In genomic region chr11:75342966-75343870, GRCh38 we compare ENCODE assay signal across 8 cellular contexts. TPM values are rescaled to one million over a fixed set of nuclear protein-coding genes. Genes with fewer than 3 reads are reported as not detected.
DNase-seq lines count a peak whose midpoint lies in the region; ATAC-seq and TF ChIP-seq lines count a peak whose summit lies in the region.

No MANE protein-coding gene starts in this region.

- H3K27me3 Mint-ChIP-seq in CD8-positive, alpha-beta T cell (ENCODE audit: low read depth): no peaks in the 10 kb centered on the region
- no peaks in the 10 kb centered on the region for H3K27me3 Mint-ChIP-seq in activated naive CD8-positive, alpha-beta T cell treated with anti-CD3 and anti-CD28 coated beads for 36 hours

- peaks cover 2% of the 10 kb centered on the region for H3K36me3 Mint-ChIP-seq in CD8-positive, alpha-beta T cell
- H3K36me3 Mint-ChIP-seq in activated naive CD8-positive, alpha-beta T cell treated with anti-CD3 and anti-CD28 coated beads for 36 hours: no peaks in the 10 kb centered on the region

- POLR2A ChIA-PET in CD8-positive, alpha-beta T cell (lab: Charles Lee): interaction anchor here (0.6 to 4.6 kb wide), 3 partner anchors 9 to 200 kb away, joined by 3 to 47 read pairs (median 22); partner anchors contain the start of gene ARRB1

- ATAC-seq in CD8-positive, alpha-beta T cell: no peak
- no peak for ATAC-seq in GM21367 (IDR thresholded peaks at IDR 0.05; ENCODE audit: unreplicated experiment)

- no peaks in the 10 kb centered on the region for H3K9me3 Mint-ChIP-seq in CD8-positive, alpha-beta T cell
- no peaks in the 10 kb centered on the region for H3K9me3 Mint-ChIP-seq in activated naive CD8-positive, alpha-beta T cell treated with anti-CD3 and anti-CD28 coated beads for 36 hours

- H3K27ac ChIP-seq in CD8-positive, alpha-beta T cell (ENCODE audit: low read depth, low read length): no peak overlapping the region
- peak overlapping the region; percentile 29 for H3K27ac ChIP-seq in mesodermal cell (ENCODE audit: low read depth, low read length, severe bottlenecking)

- no peaks in the 10 kb centered on the region for H3K27me3 ChIP-seq in CD8-positive, alpha-beta T cell (ENCODE audit: insufficient read depth, low read length)

- peaks cover 97% of the 10 kb centered on the region for H3K4me1 Mint-ChIP-seq in CD8-positive, alpha-beta T cell (ENCODE audit: low read depth)
- peaks cover 91% of the 10 kb centered on the region for H3K4me1 Mint-ChIP-seq in activated naive CD8-positive, alpha-beta T cell treated with anti-CD3 and anti-CD28 coated beads for 36 hours

- TF ChIP-seq CTCF in CD8-positive, alpha-beta T cell (IDR thresholded peaks at IDR 0.05): no peak

- peaks cover 98% of the 10 kb centered on the region for H3K4me1 ChIP-seq in CD8-positive, alpha-beta T cell (ENCODE audit: insufficient read depth, low read length)
- peaks cover 73% of the 10 kb centered on the region for H3K4me1 ChIP-seq in mesodermal cell (ENCODE audit: control insufficient read depth, insufficient read depth, low read length, poor library complexity, severe bottlenecking)

- no peak overlapping the region for H3K4me3 ChIP-seq in CD8-positive, alpha-beta T cell (ENCODE audit: low read depth, low read length)
- no peak overlapping the region for H3K4me3 ChIP-seq in mesodermal cell (ENCODE audit: extremely low read depth, insufficient read depth, low read length, poor library complexity, severe bottlenecking)

- 80 to 84% methylated on average over 10 to 11 of the region's 12 CpGs for WGBS in mesodermal cell (ENCODE audit: insufficient coverage in 2 of 2), 2 experiments

- intact Hi-C loops in CD8-positive, alpha-beta T cell (cut with DNase I, micrococcal nuclease): no loop called here

- DNase-seq in CD8-positive, alpha-beta T cell: no peak
- peak; percentile 55 for DNase-seq in M059J (ENCODE audit: low read depth)
- DNase-seq in activated naive CD8-positive, alpha-beta T cell treated with anti-CD3 and anti-CD28 coated beads for 36 hours: no peak
- no peak for DNase-seq in NCI-H2081 treated with DMSO at 0.1 percent for 48 hours (lab: John Stamatoyannopoulos, UW)
- DNase-seq in SW 1271 (lab: John Stamatoyannopoulos, UW): no peak
- DNase-seq in medulla oblongata (ENCODE audit: extremely low spot score): no peak

- no peaks in the 10 kb centered on the region for H3K36me3 ChIP-seq in CD8-positive, alpha-beta T cell (ENCODE audit: insufficient read depth, low read length)
- H3K36me3 ChIP-seq in mesodermal cell (ENCODE audit: control insufficient read depth, insufficient read depth, low read length): no peaks in the 10 kb centered on the region

- H3K27ac Mint-ChIP-seq in CD8-positive, alpha-beta T cell: peak overlapping the region; percentile 85
- peak overlapping the region; percentile 25 for H3K27ac Mint-ChIP-seq in activated naive CD8-positive, alpha-beta T cell treated with anti-CD3 and anti-CD28 coated beads for 36 hours

- no peak overlapping the region for H3K4me3 Mint-ChIP-seq in CD8-positive, alpha-beta T cell
- no peak overlapping the region for H3K4me3 Mint-ChIP-seq in activated naive CD8-positive, alpha-beta T cell treated with anti-CD3 and anti-CD28 coated beads for 36 hours

- H3K9me3 ChIP-seq in CD8-positive, alpha-beta T cell (ENCODE audit: low read length): no peaks in the 10 kb centered on the region
- H3K9me3 ChIP-seq in mesodermal cell (ENCODE audit: control insufficient read depth, low read length): no peaks in the 10 kb centered on the region

- CTCF ChIA-PET in CD8-positive, alpha-beta T cell (lab: Charles Lee): interaction anchor here (0.6 to 4.9 kb wide), 8 partner anchors 8 to 1298 kb away, joined by 3 to 28 read pairs (median 3); partner anchors contain the start of gene ARRB1

RNA-seq across cellular contexts. Expression of gene ARRB1, which starts 8.2 kb away (rescaled TPM):
- total RNA-seq in CD8-positive, alpha-beta T cell: 10 to 100 TPM; 25.1 to 26.5 TPM
- 5.8 and 9.1 TPM in 2 replicates for total RNA-seq in M059J (2014; rRNA removed; shearing (Covaris generic))
- total RNA-seq in activated naive CD8-positive, alpha-beta T cell treated with anti-CD3 and anti-CD28 coated beads for 36 hours: 10 to 100 TPM; 25.6 to 26.3 TPM
- 27.5 TPM for polyA plus RNA-seq in mesodermal cell (2013, experiment 1 of 2)
- 25.6 TPM for polyA plus RNA-seq in mesodermal cell (2013, experiment 2 of 2)

RNA-seq across cellular contexts. Expression of gene RPS3, which starts 56.1 kb away (rescaled TPM):
- total RNA-seq in CD8-positive, alpha-beta T cell: 1,000 to 10,000 TPM; 4,683 to 5,039 TPM
- 795 and 1,166 TPM in 2 replicates for total RNA-seq in M059J (2014; rRNA removed; shearing (Covaris generic))
- 1,000 to 10,000 TPM; 4,132 to 4,264 TPM for total RNA-seq in activated naive CD8-positive, alpha-beta T cell treated with anti-CD3 and anti-CD28 coated beads for 36 hours
- 3,157 TPM for polyA plus RNA-seq in mesodermal cell (2013, experiment 1 of 2)
- 3,069 TPM for polyA plus RNA-seq in mesodermal cell (2013, experiment 2 of 2)
